12 cellular contexts compared by ENCODE assay signal in the genomic region with DNA sequence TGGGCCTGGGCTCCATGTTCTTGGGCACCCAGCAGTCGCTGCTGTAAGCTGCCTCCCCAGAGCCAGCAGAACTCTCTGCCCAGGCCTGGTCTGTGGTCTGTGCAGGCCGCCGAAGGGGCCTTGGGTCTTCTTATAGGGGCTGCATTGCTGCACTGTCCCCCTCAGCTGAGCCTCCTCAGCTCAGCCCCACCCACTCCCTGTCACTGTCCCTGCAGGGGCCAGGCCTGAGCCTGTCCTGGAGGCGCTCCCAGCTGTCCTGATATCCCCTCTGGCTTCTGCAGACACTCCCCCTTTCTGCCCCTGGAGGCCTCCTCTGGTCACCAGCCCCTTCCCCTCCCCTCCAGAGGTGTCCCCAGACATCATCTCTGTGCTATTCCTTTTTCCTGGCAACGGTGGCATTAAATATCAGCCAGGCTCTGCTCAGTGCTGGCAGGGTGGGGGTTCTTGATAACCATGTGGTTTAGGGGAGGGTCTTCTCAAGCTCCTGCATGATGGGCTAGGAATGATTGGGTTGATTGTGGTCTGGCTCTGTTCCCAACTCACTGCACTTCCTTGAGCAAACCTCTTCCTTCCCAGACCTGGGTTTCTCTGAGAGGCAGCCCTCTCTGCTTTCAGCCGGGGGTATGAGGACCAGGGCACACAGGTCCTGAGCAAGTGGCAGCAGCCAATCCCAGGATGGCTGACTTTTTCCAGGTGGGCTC. TPM values are rescaled to one million over a fixed set of nuclear protein-coding genes. Genes with fewer than 3 reads are reported as not detected.
DNase-seq lines count a peak whose midpoint lies in the region; ATAC-seq and TF ChIP-seq lines count a peak whose summit lies in the region.
"Had no signal": no experiment of that assay in that cellular context is flagged by ENCODE, and none has a peak within 500 bp of the region (broad histone marks: within the 10 kb centered on the region; RNA-seq: fewer than 3 reads in every experiment).

No MANE protein-coding gene starts in this region.

- H3K9me3 Mint-ChIP-seq in mesothelial cell of epicardium, result no peaks in the 10 kb centered on the region

- no peaks in the 10 kb centered on the region for H3K9me3 ChIP-seq in mammary epithelial cell (replicated peaks; ENCODE audit: insufficient read depth, low read length)
- H3K9me3 ChIP-seq: transverse colon had no signal

- peaks cover 51% of the 10 kb centered on the region for H3K4me1 ChIP-seq in mammary epithelial cell (ENCODE audit: insufficient read depth, low read length)

- H4K20me1 ChIP-seq in mammary epithelial cell (ENCODE audit: insufficient read depth, low read length), result no peaks in the 10 kb centered on the region

- H3K27ac Mint-ChIP-seq in mesothelial cell of epicardium, result peak overlapping the region; percentile 95

- peaks cover 49% of the 10 kb centered on the region for H3K4me1 Mint-ChIP-seq in mesothelial cell of epicardium

- H3K27me3 ChIP-seq in mammary epithelial cell (ENCODE audit: insufficient read depth, low read length), result peaks cover 7% of the 10 kb centered on the region

- H3K4me2 ChIP-seq in mammary epithelial cell (ENCODE audit: insufficient read depth, low read depth, low read length), result peak overlapping the region; percentile 24

- no peak overlapping the region for H3K9ac ChIP-seq in mammary epithelial cell (ENCODE audit: insufficient read depth, low read length)

- dilution Hi-C loops in mammary epithelial cell (cut with HindIII; ENCODE audit: low sequenced_read_pairs), result no loop called here

- no TSS peak for BruUV-seq in mammary epithelial cell (replicated peaks; lab: Mats Ljungman, UMichigan)

- H2AFZ ChIP-seq in mammary epithelial cell (ENCODE audit: low read depth, low read length), result peak overlapping the region; percentile 29

- H3K4me3 ChIP-seq in NB4 (ENCODE audit: low read depth, low read length) (no peak overlapping the region), mammary epithelial cell (replicated peaks in 1 of 3; ENCODE audit: insufficient read depth in 1 of 3, low read depth in 2 of 3, low read length in 3 of 3) (no peak overlapping the region)
- H3K4me3 ChIP-seq: transverse colon had no signal

- H3K27ac ChIP-seq in mammary epithelial cell (ENCODE audit: insufficient read depth, low read depth, low read length), result peak overlapping the region; percentile 12

- WGBS in mammary epithelial cell (ENCODE audit: low coverage, missing lambda C conversion rate), result 47% methylated on average over 5 of the region's 6 CpGs

- ATAC-seq in HG02870 (IDR thresholded peaks at IDR 0.05; ENCODE audit: unreplicated experiment) (no peak), GM21576 (IDR thresholded peaks at IDR 0.05; ENCODE audit: unreplicated experiment) (no peak), HG03520 (IDR thresholded peaks at IDR 0.05; ENCODE audit: unreplicated experiment) (no peak), GM18867 (IDR thresholded peaks at IDR 0.05; ENCODE audit: unreplicated experiment) (no peak)

- peak; percentile 24 for DNase-seq in D341Med (ENCODE audit: low spot score)
- DNase-seq in NB4 (ENCODE audit: low read depth), result peak; percentile 32
- DNase-seq in mammary epithelial cell, result peak; percentile 24
- DNase-seq in mesothelial cell of epicardium (ENCODE audit: low spot score in 2 of 2, unreplicated experiment in 2 of 2), result peak in 1 of 2 experiments; percentile 44
- DNase-seq: Karpas-422; SHP77; stimulated activated CD4-positive, alpha-beta T cell treated with anti-CD3 and anti-CD28 coated beads, Interleukin-4, amount 100 ng/mL, for 24 hours; transverse colon had no signal

- in situ Hi-C loops in mammary epithelial cell (cut with MboI; ENCODE audit: low sequenced_read_pairs in 2 of 2), result no loop called here

- intact Hi-C loops in mammary epithelial cell (cut with micrococcal nuclease), result loop anchor here (5.0 kb wide), 1 partner anchor 60 kb away; no protein-coding TSS in a partner anchor

- no peaks in the 10 kb centered on the region for H3K79me2 ChIP-seq in mammary epithelial cell (ENCODE audit: insufficient read depth, low read length)

- no peaks in the 10 kb centered on the region for H3K36me3 ChIP-seq in mammary epithelial cell (ENCODE audit: insufficient read depth, low read length)
- H3K36me3 ChIP-seq: transverse colon had no signal

- peak overlapping the region; percentile 37 for H3K4me3 Mint-ChIP-seq in mesothelial cell of epicardium

- H3K27me3 Mint-ChIP-seq in mesothelial cell of epicardium (ENCODE audit: low read depth), result peaks cover 2% of the 10 kb centered on the region

- no peak for TF ChIP-seq CTCF in NB4 (IDR thresholded peaks at IDR 0.05; ENCODE audit: low read depth, low read length)
- no peak for TF ChIP-seq CTCF in mammary epithelial cell (conservative IDR thresholded peaks at IDR 0.05 in 1 of 2, IDR thresholded peaks at IDR 0.05 in 1 of 2; ENCODE audit: extremely low read depth in 1 of 2, insufficient read depth in 1 of 2, low read depth in 1 of 2, low read length in 2 of 2)
- TF ChIP-seq CTCF in mesothelial cell of epicardium (IDR thresholded peaks at IDR 0.05; ENCODE audit: unreplicated experiment), result no peak

- TF ChIP-seq POLR2A in NB4 (IDR thresholded peaks at IDR 0.05; ENCODE audit: extremely low read depth, insufficient read length), result no peak

- CTCF ChIA-PET in mammary epithelial cell (lab: Charles Lee; ENCODE audit: low non-redundant PET), result no interaction called here

- no peaks in the 10 kb centered on the region for H3K36me3 Mint-ChIP-seq in mesothelial cell of epicardium

RNA-seq across cellular contexts. Expression of a gene that starts 3.6 kb away (rescaled TPM):
- total RNA-seq in mammary epithelial cell (under 1 TPM; 0.28 to 0.67 TPM), mesothelial cell of epicardium (34.8 to 38.4 TPM (median 37.4 TPM) in 3 replicates)
- not detected for polyA plus RNA-seq in mammary epithelial cell
- polyA minus RNA-seq in mammary epithelial cell, result not detected

Comparison
In these comparisons a context has a peak if more than half of its experiments do, and no peak if none do; other contexts are left out.
1. RNA of a gene that starts 3.6 kb away (total RNA-seq): 34.8 to 38.4 TPM in mesothelial cell of epicardium; 0.28 to 0.67 TPM in mammary epithelial cell; every median in the first group is over 10 times any median in the second.